Comparison of ENCODE assay signal across 20 cellular contexts in the genomic region with DNA sequence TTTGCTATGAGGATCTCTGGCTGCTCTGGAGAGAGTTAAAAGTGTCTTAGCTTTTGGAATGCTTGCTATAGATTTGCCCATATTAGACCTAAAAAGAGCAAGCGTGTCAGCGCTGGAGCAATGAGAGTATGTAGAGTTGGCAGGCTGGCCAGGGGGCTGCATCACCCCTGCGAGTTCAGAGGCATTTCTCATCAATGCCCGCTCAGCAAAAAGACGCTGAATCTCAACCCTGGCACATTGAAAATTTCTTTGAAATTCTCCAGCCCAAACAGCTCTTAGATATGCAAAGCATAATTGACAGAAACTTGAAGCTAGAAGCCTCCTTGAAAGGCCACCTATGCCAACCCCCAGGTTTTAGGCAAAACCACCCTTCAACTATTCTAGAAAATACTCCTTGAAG.
DNase-seq lines count a peak whose midpoint lies in the region; ATAC-seq, FAIRE-seq and TF ChIP-seq lines count a peak whose summit lies in the region.
"Had no signal": no experiment of that assay in that cellular context is flagged by ENCODE, and none has a peak within 500 bp of the region (broad histone marks: within the 10 kb centered on the region; RNA-seq: fewer than 3 reads in every experiment).

No MANE protein-coding gene starts in this region.

- no peak overlapping the region for H3K56ac ChIP-seq in H1 (replicated peaks; ENCODE audit: insufficient read length, low read depth, low read length)

- H3K36me3 ChIP-seq in Peyer's patch (no peaks in the 10 kb centered on the region), H1 (ENCODE audit: control insufficient read depth in 2 of 4, insufficient read depth in 4 of 4, low read length in 3 of 4) (no peaks in the 10 kb centered on the region)
- H3K36me3 ChIP-seq: BE2C, HAP-1 had no signal

- peak overlapping the region; percentile 61 to 84 (median 84) for H3K27ac Mint-ChIP-seq in nephron
- H3K27ac Mint-ChIP-seq in type B pancreatic cell: peak overlapping the region; percentile 62
- H3K27ac Mint-ChIP-seq: CD4-positive, CD25-positive, alpha-beta regulatory T cell had no signal

- no peak overlapping the region for H2BK20ac ChIP-seq in H1 (ENCODE audit: low read length)

- no peak overlapping the region for H3K9ac ChIP-seq in H1 (replicated peaks in 1 of 4; ENCODE audit: extremely low read depth in 1 of 4, low read depth in 3 of 4, low read length in 3 of 4)
- H3K9ac ChIP-seq: GM23248 had no signal

- H3K4me3 Mint-ChIP-seq in nephron (no peak overlapping the region), type B pancreatic cell (no peak overlapping the region)
- H3K4me3 Mint-ChIP-seq: CD4-positive, CD25-positive, alpha-beta regulatory T cell had no signal

- H3K27me3 ChIP-seq in Peyer's patch (no peaks in the 10 kb centered on the region), H1 (replicated peaks in 1 of 4; ENCODE audit: control insufficient read depth in 3 of 4, extremely low read depth in 1 of 4, insufficient read depth in 3 of 4, low read length in 3 of 4) (no peaks in the 10 kb centered on the region)
- H3K27me3 ChIP-seq: BE2C had no signal

- H4K20me1 ChIP-seq in H1 (replicated peaks in 1 of 2; ENCODE audit: control insufficient read depth in 1 of 2, insufficient read depth in 2 of 2, low read length in 2 of 2): no peaks in the 10 kb centered on the region

- H3K18ac ChIP-seq in H1 (ENCODE audit: extremely low read depth, low read length): no peak overlapping the region

- no peak overlapping the region for H3K14ac ChIP-seq in H1 (ENCODE audit: insufficient read length)

- no peaks in the 10 kb centered on the region for H3K9me3 ChIP-seq in Peyer's patch
- H3K9me3 ChIP-seq in H1 (ENCODE audit: insufficient read depth in 2 of 2, low read depth in 1 of 2, low read length in 1 of 2): no peaks in the 10 kb centered on the region
- H3K9me3 ChIP-seq: BE2C, HAP-1 had no signal

- H3K27ac ChIP-seq in Peyer's patch: peak overlapping the region in 3 of 4 donors; percentile 44 to 63 (median 60)
- no peak overlapping the region for H3K27ac ChIP-seq in H1 (ENCODE audit: low read depth, low read length)
- H3K27ac ChIP-seq: GM23248 had no signal

- DNase-seq in Peyer's patch (no peak), H1 (ENCODE audit: low read depth in 1 of 2, low spot score in 2 of 2) (no peak), type B pancreatic cell (ENCODE audit: extremely low spot score, unreplicated experiment) (no peak)
- DNase-seq in stimulated activated CD4-positive, alpha-beta T cell treated with anti-CD3 and anti-CD28 coated beads, Interleukin-2, amount 100 ng/mL, for 48 hours: no peak
- DNase-seq: BE2C; CD4-positive, CD25-positive, alpha-beta regulatory T cell; COR-L47; DMS 273 treated with DMSO at 0.1 percent for 48 hours; DND-41; GM23248; Kasumi-1; NCI-H1694; NCI-H2171; NCI-H524 treated with DMSO at 0.1 percent for 48 hours had no signal

- CTCF ChIA-PET in H1 (lab: Charles Lee; ENCODE audit: partially characterized antibody): interaction anchor here (0.6 to 1.5 kb wide), 5 partner anchors 8 to 18 kb away, joined by 3 to 4 read pairs (median 3); no protein-coding TSS in a partner anchor

- H3K4me3 ChIP-seq in Peyer's patch: no peak overlapping the region
- H3K4me3 ChIP-seq in H1 (ENCODE audit: extremely low read depth in 1 of 4, insufficient read depth in 2 of 4, low read depth in 3 of 4, low read length in 4 of 4): no peak overlapping the region
- H3K4me3 ChIP-seq: GM12878, GM23248, HAP-1 had no signal

- POLR2A ChIA-PET in H1 (lab: Charles Lee; ENCODE audit: partially characterized antibody): interaction anchor here (0.7 to 1.1 kb wide), 2 partner anchors 10 to 17 kb away, joined by 3 read pairs; no protein-coding TSS in a partner anchor

- H3K23ac ChIP-seq in H1 (ENCODE audit: insufficient read length): no peak overlapping the region

- no peak for ATAC-seq in HG03175 (IDR thresholded peaks at IDR 0.05; ENCODE audit: unreplicated experiment)
- no peak for ATAC-seq in HG02981 (IDR thresholded peaks at IDR 0.05; ENCODE audit: unreplicated experiment)
- ATAC-seq: GM12878, Panc1 had no signal

- no peak overlapping the region for H3K4me2 ChIP-seq in H1 (ENCODE audit: insufficient read depth in 1 of 2, low read depth in 2 of 2, low read length in 2 of 2)

- H3K79me2 ChIP-seq in H1 (ENCODE audit: control insufficient read depth in 1 of 2, insufficient read depth in 2 of 2, low read length in 2 of 2): no peaks in the 10 kb centered on the region

- H3K4me1 Mint-ChIP-seq in nephron (peaks cover 36% of the 10 kb centered on the region), type B pancreatic cell (ENCODE audit: unreplicated experiment) (peaks cover 13% of the 10 kb centered on the region)
- H3K4me1 Mint-ChIP-seq: CD4-positive, CD25-positive, alpha-beta regulatory T cell had no signal

- no peak overlapping the region for H3K4ac ChIP-seq in H1 (replicated peaks; ENCODE audit: insufficient read length, low read depth, low read length)

- TF ChIP-seq CTCF in Peyer's patch (IDR thresholded peaks at IDR 0.05): no peak
- no peak for TF ChIP-seq CTCF in H1 (IDR thresholded peaks at IDR 0.05; ENCODE audit: control extremely low read depth in 1 of 3, insufficient read depth in 1 of 3, low read depth in 1 of 3, low read length in 3 of 3)
- TF ChIP-seq CTCF in nephron (IDR thresholded peaks at IDR 0.05; ENCODE audit: unreplicated experiment in 3 of 3): no peak
- no peak for TF ChIP-seq CTCF in type B pancreatic cell (conservative IDR thresholded peaks at IDR 0.05)

- no peak for TF ChIP-seq RAD21 in H1 (IDR thresholded peaks at IDR 0.05 in 1 of 2, conservative IDR thresholded peaks at IDR 0.05 in 1 of 2; ENCODE audit: low read depth in 2 of 2, low read length in 2 of 2)

- H2AFZ ChIP-seq in H1 (ENCODE audit: low read length): no peak overlapping the region
- H2AFZ ChIP-seq: GM23248 had no signal

- H3K9me3 Mint-ChIP-seq in nephron: no peaks in the 10 kb centered on the region
- no peaks in the 10 kb centered on the region for H3K9me3 Mint-ChIP-seq in type B pancreatic cell

- no peak overlapping the region for H2BK120ac ChIP-seq in H1 (replicated peaks; ENCODE audit: low read depth, low read length)

- WGBS in H1 (ENCODE audit: extremely low coverage in 1 of 2, insufficient coverage in 1 of 2, insufficient read length in 1 of 2, insufficient replicate concordance in 2 of 2, low coverage in 1 of 2, low lambda C conversion rate in 2 of 2, missing lambda C conversion rate in 1 of 2), 2 experiments: 70% methylated on average over 5 of the region's 5 CpGs; no CpG with 5 or more reads in 1 of the 2 experiments

- H3K36me3 Mint-ChIP-seq in nephron (ENCODE audit: low read depth): peaks cover 9% of the 10 kb centered on the region
- peaks cover 5% of the 10 kb centered on the region for H3K36me3 Mint-ChIP-seq in type B pancreatic cell
- H3K36me3 Mint-ChIP-seq: CD4-positive, CD25-positive, alpha-beta regulatory T cell had no signal

- H3K27me3 Mint-ChIP-seq in nephron (ENCODE audit: low read depth) (no peaks in the 10 kb centered on the region), type B pancreatic cell (no peaks in the 10 kb centered on the region)

- H2BK15ac ChIP-seq in H1 (ENCODE audit: low read length): no peak overlapping the region

- no peak for TF ChIP-seq EP300 in H1 (IDR thresholded peaks at IDR 0.05; ENCODE audit: borderline replicate concordance in 1 of 2, low read depth in 2 of 2, low read length in 2 of 2)

- H2BK5ac ChIP-seq in H1 (ENCODE audit: low read depth, low read length): no peak overlapping the region

- H3K4me1 ChIP-seq in Peyer's patch (peaks cover 0 to 7% (median 0%) of the 10 kb centered on the region in 4 donors), H1 (replicated peaks in 1 of 4; ENCODE audit: control insufficient read depth in 3 of 4, insufficient read depth in 4 of 4, low read length in 3 of 4) (peaks cover 0 to 3% (median 0%) of the 10 kb centered on the region in 4 experiments; a peak in 1 of 7 replicates)
- H3K4me1 ChIP-seq: BE2C, HAP-1 had no signal

- peak overlapping the region; percentile 33; the same call in 1 of the 2 replicates for H2BK12ac ChIP-seq in H1 (ENCODE audit: low read depth, low read length)

- H3K79me1 ChIP-seq in H1 (ENCODE audit: low read depth, low read length): no peaks in the 10 kb centered on the region

- FAIRE-seq in H1 (lab: Jason Lieb, UNC): no peak
- FAIRE-seq: GM12878 had no signal

- no peak overlapping the region for H4K5ac ChIP-seq in H1 (ENCODE audit: insufficient read length, low read depth, low read length)

- H2AK5ac ChIP-seq in H1 (ENCODE audit: low read depth, low read length): no peak overlapping the region

- no peaks in the 10 kb centered on the region; the same call in 1 of the 2 replicates for H3K23me2 ChIP-seq in H1 (ENCODE audit: low read depth, low read length)

- TF ChIP-seq POLR2A in Peyer's patch (IDR thresholded peaks at IDR 0.05): no peak
- no peak for TF ChIP-seq POLR2A in H1 (IDR thresholded peaks at IDR 0.05; ENCODE audit: control extremely low read depth in 1 of 2, low read depth in 2 of 2, low read length in 2 of 2)

- H4K91ac ChIP-seq in H1 (replicated peaks; ENCODE audit: insufficient read length, low read length): no peak overlapping the region

- no peak overlapping the region for H4K8ac ChIP-seq in H1 (ENCODE audit: extremely low read depth, insufficient read depth, low read length)

TF ChIP-seq in H1, 55 proteins besides CTCF, POLR2A, EP300 and RAD21 (continues in another document):
- TF ChIP-seq TAF1 (IDR thresholded peaks at IDR 0.05; ENCODE audit: low read depth, low read length) (no peak), RBBP5 (IDR thresholded peaks at IDR 0.05; ENCODE audit: borderline replicate concordance, low read depth, low read length) (no peak), CREB1 (IDR thresholded peaks at IDR 0.05) (no peak), POLR2AphosphoS5 (IDR thresholded peaks at IDR 0.05; ENCODE audit: low read depth, low read length) (no peak), SRF (IDR thresholded peaks at IDR 0.05; ENCODE audit: low read depth, low read length) (no peak), SUZ12 (IDR thresholded peaks at IDR 0.05; ENCODE audit: low read length) (no peak)
- TF ChIP-seq, protein P1, sequence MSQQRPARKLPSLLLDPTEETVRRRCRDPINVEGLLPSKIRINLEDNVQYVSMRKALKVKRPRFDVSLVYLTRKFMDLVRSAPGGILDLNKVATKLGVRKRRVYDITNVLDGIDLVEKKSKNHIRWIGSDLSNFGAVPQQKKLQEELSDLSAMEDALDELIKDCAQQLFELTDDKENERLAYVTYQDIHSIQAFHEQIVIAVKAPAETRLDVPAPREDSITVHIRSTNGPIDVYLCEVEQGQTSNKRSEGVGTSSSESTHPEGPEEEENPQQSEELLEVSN (IDR thresholded peaks at IDR 0.05): no peak
- TF ChIP-seq, protein P2, sequence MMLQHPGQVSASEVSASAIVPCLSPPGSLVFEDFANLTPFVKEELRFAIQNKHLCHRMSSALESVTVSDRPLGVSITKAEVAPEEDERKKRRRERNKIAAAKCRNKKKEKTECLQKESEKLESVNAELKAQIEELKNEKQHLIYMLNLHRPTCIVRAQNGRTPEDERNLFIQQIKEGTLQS (IDR thresholded peaks at IDR 0.05; ENCODE audit: insufficient read depth, low read depth, low read length): no peak
- TF ChIP-seq, protein P3, sequence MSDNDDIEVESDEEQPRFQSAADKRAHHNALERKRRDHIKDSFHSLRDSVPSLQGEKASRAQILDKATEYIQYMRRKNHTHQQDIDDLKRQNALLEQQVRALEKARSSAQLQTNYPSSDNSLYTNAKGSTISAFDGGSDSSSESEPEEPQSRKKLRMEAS (IDR thresholded peaks at IDR 0.05): no peak
